Comparison of ENCODE assay signal across 8 cellular contexts in genomic region chr17:38257013-38257621, GRCh38. TPM values are rescaled to one million over a fixed set of nuclear protein-coding genes. Genes with fewer than 3 reads are reported as not detected.
DNase-seq lines count a peak whose midpoint lies in the region; ATAC-seq and TF ChIP-seq lines count a peak whose summit lies in the region.
"Not testable (repeated sequence)": the region's sequence is repeated elsewhere in the genome, so short reads cannot be mapped to it uniquely, and the experiment has no call there.

No MANE protein-coding gene starts in this region.

- WGBS in heart left ventricle, 4 donors = 0 to 1% (median 1%) methylated on average over 19 to 49 of the region's 73 CpGs
- WGBS in tibial nerve, 2 donors = 0 to 1% methylated on average over 26 of the region's 73 CpGs

- H3K9me3 ChIP-seq in adipocyte (ENCODE audit: control insufficient read depth, low read length); heart left ventricle; tibial nerve: not testable (repeated sequence)

- peak; percentile 31 for DNase-seq in GM12864 (ENCODE audit: low read depth)
- peak; percentile 36 for DNase-seq in NCI-H1436 treated with DMSO at 0.1 percent for 48 hours (lab: John Stamatoyannopoulos, UW)
- DNase-seq in T-cell = peak; percentile 70 to 89 (median 82)
- peak; percentile 83 for DNase-seq in adipocyte (ENCODE audit: low read depth)
- peak; percentile 89 to 94 (median 91) for DNase-seq in heart left ventricle
- DNase-seq in posterior cingulate gyrus = peak; percentile 70 to 96 (median 78)
- DNase-seq in tibial nerve (ENCODE audit: low spot score in 2 of 2) = peak; percentile 68

- TF ChIP-seq EP300 in tibial nerve (IDR thresholded peaks at IDR 0.05) = not testable (repeated sequence)

- ATAC-seq in HG02763 (IDR thresholded peaks at IDR 0.05; ENCODE audit: unreplicated experiment) (peak; percentile 85), T-cell (replicated peaks in 1 of 4) (peak; percentile 89 to 91 (median 90)), heart left ventricle (peak; percentile 88 to 97 (median 92))

- POLR2A ChIA-PET in T-cell (lab: Charles Lee) = not testable (repeated sequence)

- CTCF ChIA-PET in T-cell (lab: Charles Lee) = not testable (repeated sequence)

- not testable (repeated sequence) for H3K27me3 Mint-ChIP-seq in T-cell

- not testable (repeated sequence) for H3K9ac ChIP-seq in adipocyte (ENCODE audit: low read length)

- not testable (repeated sequence) for H3K4me1 ChIP-seq in adipocyte (ENCODE audit: control insufficient read depth, insufficient read depth, low read length); tibial nerve
- H3K4me1 ChIP-seq in heart left ventricle = peaks cover 0 to 23% (median 6%) of the 10 kb centered on the region in 12 donors

- TF ChIP-seq CTCF in GM12864 (IDR thresholded peaks at IDR 0.05; ENCODE audit: low read depth, low read length, missing control alignments); heart left ventricle (IDR thresholded peaks at IDR 0.05); tibial nerve (IDR thresholded peaks at IDR 0.05): not testable (repeated sequence)

- H3K27ac ChIP-seq in heart left ventricle (peak overlapping the region in 10 of 12 donors; percentile 49 to 86 (median 68)), tibial nerve (peak overlapping the region in 3 of 4 donors; percentile 70 to 84 (median 82))

- not testable (repeated sequence) for H3K27me3 ChIP-seq in adipocyte (replicated peaks; ENCODE audit: control insufficient read depth, insufficient read depth, low read length); heart left ventricle; tibial nerve

- peaks cover 7 to 17% (median 16%) of the 10 kb centered on the region in 3 donors for H3K4me1 Mint-ChIP-seq in T-cell

- H3K9me3 Mint-ChIP-seq in T-cell = not testable (repeated sequence)

- H3K4me3 ChIP-seq in GM12864 (ENCODE audit: low read depth, low read length) = peak overlapping the region; percentile 39
- H3K4me3 ChIP-seq in adipocyte (ENCODE audit: low read length) = peak overlapping the region; percentile 72
- H3K4me3 ChIP-seq in heart left ventricle = peak overlapping the region in 11 of 12 donors; percentile 30 to 73 (median 61)
- peak overlapping the region; percentile 43 to 71 (median 58) for H3K4me3 ChIP-seq in tibial nerve

- intact Hi-C loops in heart left ventricle (cut with DNase I); posterior cingulate gyrus (cut with DNase I): not testable (repeated sequence)

- H3K36me3 Mint-ChIP-seq in T-cell = not testable (repeated sequence)

- peak overlapping the region; percentile 30 to 54 (median 49) for H3K4me3 Mint-ChIP-seq in T-cell

- not testable (repeated sequence) for H3K27ac Mint-ChIP-seq in T-cell

- H3K36me3 ChIP-seq in adipocyte (ENCODE audit: control insufficient read depth, insufficient read depth, low read length, severe bottlenecking); heart left ventricle; tibial nerve: not testable (repeated sequence)

- TF ChIP-seq POLR2A in heart left ventricle (IDR thresholded peaks at IDR 0.05) (peak in 1 of 2 donors; percentile 36), tibial nerve (IDR thresholded peaks at IDR 0.05) (peak in 1 of 2 donors; percentile 24)

RNA-seq across cellular contexts. Expression of gene MRPL45, which starts 39.9 kb away (rescaled TPM):
- total RNA-seq in T-cell (10 to 100 TPM; 16.3 to 21.7 (median 19.5) TPM), heart left ventricle (10 to 100 TPM; 26.0 to 46.3 (median 35.1) TPM), tibial nerve (10 to 100 TPM; 17.4 to 29.3 (median 24.2) TPM)
- 10 to 100 TPM; 27.1 to 36.8 TPM for polyA plus RNA-seq in heart left ventricle

Comparison
In these comparisons a context has a peak if more than half of its experiments do, and no peak if none do; other contexts are left out.
1. Peak in every context shown above with its lines: DNase-seq, ATAC-seq, H3K4me3 ChIP-seq and H3K27ac ChIP-seq.
2. DNase-seq: peak in every context shown above with its lines; median percentile 91 in heart left ventricle; 83 in adipocyte; 82 in T-cell; 78 in posterior cingulate gyrus; 68 in tibial nerve; 36 in NCI-H1436 treated with DMSO at 0.1 percent for 48 hours; 31 in GM12864.